8 cellular contexts compared by ENCODE assay signal in genomic region chr3:142723968-142724681, GRCh38. TPM values are rescaled to one million over a fixed set of nuclear protein-coding genes. Genes with fewer than 3 reads are reported as not detected.
A peak's percentile ranks its signal among the peaks of the same experiment; 100 is the strongest.
DNase-seq lines count a peak whose midpoint lies in the region; ATAC-seq and TF ChIP-seq lines count a peak whose summit lies in the region.

TRPC1 (plus strand) TSS chr3:142724034; CDS start chr3:142724560, 526 bp downstream.

- peak within 1 kb of the TSS; percentile 5 to 58; a peak in 3 of 4 replicates for H3K4me3 ChIP-seq in DND-41 (ENCODE audit: low read depth in 1 of 2, low read length in 2 of 2)
- H3K4me3 ChIP-seq in Jurkat, Clone E6-1 (ENCODE audit: low read length): peak within 1 kb of the TSS; percentile 55
- H3K4me3 ChIP-seq in gastroesophageal sphincter: peak within 1 kb of the TSS; percentile 88 to 91
- peak within 1 kb of the TSS; percentile 85 to 92 for H3K4me3 ChIP-seq in neuronal stem cell (ENCODE audit: low read length in 2 of 2)

- DNase-seq in DND-41 (no peak), activated gamma-delta T cell treated with Interleukin-2 at 50 U/mL for 16 hours (peak; percentile 56), neuronal stem cell (ENCODE audit: low spot score) (peak; percentile 84)
- no peak for DNase-seq in Jurkat, Clone E6-1 (ENCODE audit: low read depth, low spot score)

- H3K36me3 ChIP-seq in DND-41 (ENCODE audit: insufficient read depth, low read length): no peaks in the 10 kb centered on the region
- H3K36me3 ChIP-seq in gastroesophageal sphincter: peaks cover 0 to 8% of the 10 kb centered on the region in 2 donors
- peaks cover 0 to 5% of the 10 kb centered on the region in 2 donors for H3K36me3 ChIP-seq in neuronal stem cell (replicated peaks in 1 of 2; ENCODE audit: control insufficient read depth in 2 of 2, insufficient read depth in 2 of 2, low read length in 2 of 2)

- H3K27ac ChIP-seq in DND-41 (ENCODE audit: low read length): peak within 1 kb of the TSS; percentile 23
- peak within 1 kb of the TSS; percentile 82 to 99 (median 96) for H3K27ac ChIP-seq in gastroesophageal sphincter
- peak within 1 kb of the TSS; percentile 99 for H3K27ac ChIP-seq in neuronal stem cell (replicated peaks; ENCODE audit: low read length)

- TF ChIP-seq CTCF in DND-41 (IDR thresholded peaks at IDR 0.05; ENCODE audit: borderline replicate concordance, extremely low read depth, low read length, poor library complexity, severe bottlenecking) (no peak), gastroesophageal sphincter (IDR thresholded peaks at IDR 0.05) (no peak), subcutaneous adipose tissue (IDR thresholded peaks at IDR 0.05; ENCODE audit: low read depth) (no peak)

- H4K8ac ChIP-seq in neuronal stem cell (ENCODE audit: low read depth, low read length): peak within 1 kb of the TSS; percentile 95

- peaks cover 13% of the 10 kb centered on the region for H3K27me3 ChIP-seq in DND-41 (ENCODE audit: insufficient read depth, low read length, poor library complexity)
- no peaks in the 10 kb centered on the region for H3K27me3 ChIP-seq in gastroesophageal sphincter
- no peaks in the 10 kb centered on the region for H3K27me3 ChIP-seq in neuronal stem cell (ENCODE audit: control insufficient read depth in 3 of 3, insufficient read depth in 3 of 3, low read depth in 1 of 3, low read length in 3 of 3)

- H2BK5ac ChIP-seq in neuronal stem cell (ENCODE audit: low read length): peak within 1 kb of the TSS; percentile 95

- peak within 1 kb of the TSS; percentile 66 for H3K4ac ChIP-seq in neuronal stem cell (ENCODE audit: low read length)

- peak within 1 kb of the TSS; percentile 98 for H3K18ac ChIP-seq in neuronal stem cell (ENCODE audit: low read length)

- H2BK12ac ChIP-seq in neuronal stem cell (ENCODE audit: low read length): no peak within 1 kb of the TSS

- H4K20me1 ChIP-seq in DND-41 (ENCODE audit: insufficient read depth, low read length): no peaks in the 10 kb centered on the region

- peak within 1 kb of the TSS; percentile 89 for H3K14ac ChIP-seq in neuronal stem cell (ENCODE audit: low read length)

- H2AFZ ChIP-seq in DND-41 (ENCODE audit: low read depth, low read length): peak within 1 kb of the TSS; percentile 98
- peak within 1 kb of the TSS; percentile 95 for H2AFZ ChIP-seq in neuronal stem cell (ENCODE audit: low read length)

- H2BK120ac ChIP-seq in neuronal stem cell (ENCODE audit: low read depth, low read length): peak within 1 kb of the TSS; percentile 74

- no CpG with 5 or more reads among the region's 73 CpGs for WGBS in gastroesophageal sphincter (ENCODE audit: low coverage in 1 of 2), 2 donors
- no CpG with 5 or more reads among the region's 73 CpGs for WGBS in neuronal stem cell (ENCODE audit: extremely low coverage in 2 of 2, insufficient read length in 2 of 2, insufficient replicate concordance in 1 of 2), 2 donors

- H2BK15ac ChIP-seq in neuronal stem cell (ENCODE audit: low read length): peak within 1 kb of the TSS; percentile 91

- ATAC-seq in DND-41 (ENCODE audit: insufficient read depth, low read depth) (peak; percentile 95), GM21717 (IDR thresholded peaks at IDR 0.05; ENCODE audit: unreplicated experiment) (peak; percentile 97), gastroesophageal sphincter (peak; percentile 94)

- TF ChIP-seq POLR2A in Raji (IDR thresholded peaks at IDR 0.05; ENCODE audit: insufficient read depth, low read depth, low read length) (peak; percentile 94), gastroesophageal sphincter (IDR thresholded peaks at IDR 0.05) (peak; percentile 76 to 84)

- H3K9me3 ChIP-seq in DND-41 (ENCODE audit: insufficient read depth, low read length, severe bottlenecking) (no peaks in the 10 kb centered on the region), gastroesophageal sphincter (no peaks in the 10 kb centered on the region), neuronal stem cell (replicated peaks in 1 of 2; ENCODE audit: control insufficient read depth in 2 of 2, insufficient read depth in 1 of 2, low read depth in 1 of 2, low read length in 2 of 2) (no peaks in the 10 kb centered on the region)

- H3K9ac ChIP-seq in DND-41 (ENCODE audit: low read depth, low read length): peak within 1 kb of the TSS; percentile 66
- H3K9ac ChIP-seq in neuronal stem cell (ENCODE audit: low read depth, low read length, poor library complexity): peak within 1 kb of the TSS; percentile 98

- peak within 1 kb of the TSS; percentile 68 for H3K4me2 ChIP-seq in DND-41 (ENCODE audit: insufficient read depth, low read length)
- peak within 1 kb of the TSS; percentile 76 for H3K4me2 ChIP-seq in neuronal stem cell (ENCODE audit: insufficient read depth, low read length, poor library complexity, severe bottlenecking)

- no peak for TF ChIP-seq EP300 in gastroesophageal sphincter (IDR thresholded peaks at IDR 0.05)

- peak within 1 kb of the TSS; percentile 92 for H3K23ac ChIP-seq in neuronal stem cell (ENCODE audit: low read depth, low read length, poor library complexity)

- H4K91ac ChIP-seq in neuronal stem cell (ENCODE audit: low read depth, low read length, poor library complexity): no peak within 1 kb of the TSS

- H3K4me1 ChIP-seq in DND-41 (ENCODE audit: insufficient read depth, low read length): peaks cover 18% of the 10 kb centered on the region
- peaks cover 0 to 35% (median 4%) of the 10 kb centered on the region in 3 donors for H3K4me1 ChIP-seq in gastroesophageal sphincter
- peaks cover 0 to 3% of the 10 kb centered on the region in 2 donors for H3K4me1 ChIP-seq in neuronal stem cell (ENCODE audit: control insufficient read depth in 2 of 2, insufficient read depth in 1 of 2, low read depth in 1 of 2, low read length in 2 of 2)

- H3K79me1 ChIP-seq in neuronal stem cell (ENCODE audit: low read depth, low read length): no peaks in the 10 kb centered on the region

- H2AK5ac ChIP-seq in neuronal stem cell (ENCODE audit: low read depth, low read length): no peak within 1 kb of the TSS

- no peaks in the 10 kb centered on the region for H3K79me2 ChIP-seq in DND-41 (ENCODE audit: insufficient read depth, low read length)

RNA-seq across cellular contexts. Expression of gene TRPC1, which starts in this region (rescaled TPM):
- not detected for polyA plus RNA-seq in Jurkat, Clone E6-1 (2012; ENCODE audit: insufficient read depth, insufficient read length)
- total RNA-seq in gastroesophageal sphincter (10 to 100 TPM; 18.8 to 46.7 (median 23.4) TPM), subcutaneous adipose tissue (10 to 100 TPM in 3 of 4 donors, 1 to 10 TPM in 1; 8.3 to 16.5 (median 13.3) TPM)
- polyA plus RNA-seq in neuronal stem cell (2013, experiment 1 of 2): 15.7 TPM
- 14.7 TPM for polyA plus RNA-seq in neuronal stem cell (2013, experiment 2 of 2)

Comparison
In these comparisons a context has a peak if more than half of its experiments do, and no peak if none do; other contexts are left out.
1. DNase-seq: peak in activated gamma-delta T cell treated with Interleukin-2 at 50 U/mL for 16 hours (single experiment) and neuronal stem cell (single experiment); none in DND-41 (single experiment) and Jurkat, Clone E6-1 (single experiment).
2. H3K27ac ChIP-seq: peak in every context shown above with its lines; median percentile 99 in neuronal stem cell; 96 in gastroesophageal sphincter; 23 in DND-41.
3. H3K4me3 ChIP-seq: peak in every context shown above with its lines; median percentile 90 in gastroesophageal sphincter; 88 in neuronal stem cell; 55 in Jurkat, Clone E6-1; 32 in DND-41.
4. Peak in every context shown above with its lines, with median percentiles within 50 percentile points of each other: ATAC-seq.